Comparison of ENCODE assay signal across 8 cellular contexts in the genomic region with DNA sequence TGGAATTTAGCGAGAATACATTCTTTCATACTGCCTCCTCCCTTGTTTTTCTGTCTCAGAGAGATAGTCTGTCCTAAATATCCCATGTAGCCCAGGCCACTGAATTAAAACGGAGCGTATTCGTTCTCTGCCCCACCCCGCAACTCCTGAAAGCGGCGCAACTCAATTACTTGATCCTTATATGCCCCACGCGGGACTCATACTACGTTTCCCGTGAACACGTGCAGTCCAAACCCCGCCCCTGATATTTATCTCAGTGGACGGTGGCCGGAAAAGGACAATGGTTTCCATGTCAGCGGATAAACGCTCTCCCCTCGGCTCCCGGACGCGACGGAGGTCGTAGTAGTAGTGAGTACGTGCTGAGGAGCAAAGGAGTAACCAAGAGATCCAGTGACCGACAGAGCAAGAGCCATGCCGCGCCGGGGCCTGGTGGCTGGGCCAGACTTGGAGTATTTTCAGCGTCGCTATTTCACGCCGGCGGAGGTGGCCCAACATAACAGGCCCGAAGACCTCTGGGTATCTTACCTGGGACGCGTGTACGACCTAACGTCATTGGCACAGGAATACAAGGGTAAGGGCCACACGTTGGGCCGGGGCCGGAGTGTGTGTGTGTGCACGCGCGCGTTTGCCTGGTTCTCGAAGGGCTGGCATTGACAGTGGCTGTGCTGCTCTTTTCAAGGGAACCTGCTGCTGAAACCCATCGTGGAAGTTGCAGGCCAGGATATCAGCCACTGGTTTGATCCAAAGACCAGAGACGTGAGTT. TPM values are rescaled to one million over a fixed set of nuclear protein-coding genes. Genes with fewer than 3 reads are reported as not detected.
DNase-seq lines count a peak whose midpoint lies in the region; ATAC-seq and TF ChIP-seq lines count a peak whose summit lies in the region.

CYB5D1 (plus strand) TSS at position 280 of the 763 bp plus-strand sequence; CDS start at position 412, 132 bp downstream.

- peaks cover under 1% of the 10 kb centered on the region for H3K36me3 ChIP-seq in neural progenitor cell
- peaks cover 2 to 18% (median 12%) of the 10 kb centered on the region in 5 donors for H3K36me3 ChIP-seq in subcutaneous abdominal adipose tissue (ENCODE audit: control insufficient read depth in 5 of 5, insufficient read depth in 5 of 5, low read length in 5 of 5)

- H3K27me3 Mint-ChIP-seq in neural progenitor cell (ENCODE audit: insufficient read depth, low read depth): peaks cover 3% of the 10 kb centered on the region

- H3K79me2 ChIP-seq in neural progenitor cell (ENCODE audit: low read depth): peaks cover 20% of the 10 kb centered on the region

- ATAC-seq in GM21619 (IDR thresholded peaks at IDR 0.05; ENCODE audit: unreplicated experiment): peak; percentile 29

- no peak for TF ChIP-seq EP300 in Ishikawa (IDR thresholded peaks at IDR 0.05; ENCODE audit: borderline replicate concordance)

- peaks cover 51% of the 10 kb centered on the region for H3F3A ChIP-seq in neural progenitor cell (ENCODE audit: low read depth)

- peak within 1 kb of the TSS; percentile 52 for H3K9ac ChIP-seq in neural progenitor cell
- peak within 1 kb of the TSS; percentile 68 to 79 (median 75) for H3K9ac ChIP-seq in subcutaneous abdominal adipose tissue (ENCODE audit: low read length in 5 of 5)

- H3K4me3 Mint-ChIP-seq in neural progenitor cell: no peak within 1 kb of the TSS

- H3K36me3 Mint-ChIP-seq in neural progenitor cell: peaks cover 7% of the 10 kb centered on the region

- peak within 1 kb of the TSS; percentile 98 for H2AFZ ChIP-seq in neural progenitor cell (replicated peaks)

- H3K27ac ChIP-seq in neural progenitor cell (peak within 1 kb of the TSS; percentile 77), subcutaneous abdominal adipose tissue (ENCODE audit: low read depth, low read length) (peak within 1 kb of the TSS; percentile 96)

- peak within 1 kb of the TSS; percentile 74 for H3K4me3 ChIP-seq in neural progenitor cell
- H3K4me3 ChIP-seq in subcutaneous abdominal adipose tissue (ENCODE audit: low read depth in 1 of 5, low read length in 5 of 5): peak within 1 kb of the TSS; percentile 81 to 91 (median 87)

- DNase-seq in DMS153 (lab: John Stamatoyannopoulos, UW) (peak; percentile 82), RPMI7951 (ENCODE audit: low read depth) (peak; percentile 92), fibroblast of the conjunctiva (ENCODE audit: low read depth) (peak; percentile 87), neural progenitor cell (ENCODE audit: low spot score) (peak; percentile 94)
- peak; percentile 74 to 75 for DNase-seq in activated T-helper 1 cell treated with anti-CD3 and anti-CD28 coated beads, Interleukin-2, amount 50 U/mL, for 16 hours (ENCODE audit: low read depth in 1 of 2, low spot score in 1 of 2)

- peaks cover 7% of the 10 kb centered on the region for H3K27me3 ChIP-seq in neural progenitor cell
- H3K27me3 ChIP-seq in subcutaneous abdominal adipose tissue (ENCODE audit: control insufficient read depth in 5 of 5, insufficient read depth in 4 of 5, low read length in 5 of 5): no peaks in the 10 kb centered on the region

- H3K27ac Mint-ChIP-seq in neural progenitor cell: no peak within 1 kb of the TSS

- H4K20me1 ChIP-seq in neural progenitor cell (ENCODE audit: low read depth): peaks cover 42% of the 10 kb centered on the region

- H3K4me1 ChIP-seq in neural progenitor cell (peaks cover 42% of the 10 kb centered on the region), subcutaneous abdominal adipose tissue (ENCODE audit: control insufficient read depth in 5 of 5, insufficient read depth in 5 of 5, low read length in 5 of 5) (peaks cover 5 to 41% (median 34%) of the 10 kb centered on the region in 5 donors)

- H3K4me1 Mint-ChIP-seq in neural progenitor cell: peaks cover 13% of the 10 kb centered on the region

- 0 out of 2 replicates have a peak, but pooled peaks have one; percentile 0 for TF ChIP-seq RAD21 in Ishikawa (IDR thresholded peaks at IDR 0.05; ENCODE audit: low read depth)

- no peak for TF ChIP-seq CTCF in neural progenitor cell (IDR thresholded peaks at IDR 0.05)

- H3K9me3 Mint-ChIP-seq in neural progenitor cell: no peaks in the 10 kb centered on the region

- peak within 1 kb of the TSS; percentile 94 for H3K4me2 ChIP-seq in neural progenitor cell

- H3K9me3 ChIP-seq in neural progenitor cell (ENCODE audit: low read depth): no peaks in the 10 kb centered on the region
- no peaks in the 10 kb centered on the region for H3K9me3 ChIP-seq in subcutaneous abdominal adipose tissue (ENCODE audit: control insufficient read depth in 5 of 5, low read length in 5 of 5)

TF ChIP-seq in Ishikawa, 13 proteins besides CTCF, POLR2A, EP300 and RAD21:
- TF ChIP-seq CREB1 (IDR thresholded peaks at IDR 0.05; ENCODE audit: low read depth) (no peak; the same call in 1 of the 2 replicates), TEAD4 (IDR thresholded peaks at IDR 0.05) (peak; percentile 38; the same call in 1 of the 2 replicates), USF1 (IDR thresholded peaks at IDR 0.05) (peak; percentile 80), NFIC (IDR thresholded peaks at IDR 0.05) (no peak; the same call in 1 of the 2 replicates), YY1 (IDR thresholded peaks at IDR 0.05; ENCODE audit: low read depth) (no peak; the same call in 1 of the 2 replicates), FOXM1 (IDR thresholded peaks at IDR 0.05; ENCODE audit: borderline replicate concordance, low read depth) (0 out of 2 replicates have a peak, but pooled peaks have one; percentile 6)
- TF ChIP-seq, protein P1, sequence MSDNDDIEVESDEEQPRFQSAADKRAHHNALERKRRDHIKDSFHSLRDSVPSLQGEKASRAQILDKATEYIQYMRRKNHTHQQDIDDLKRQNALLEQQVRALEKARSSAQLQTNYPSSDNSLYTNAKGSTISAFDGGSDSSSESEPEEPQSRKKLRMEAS (IDR thresholded peaks at IDR 0.05): peak; percentile 71; the same call in 1 of the 2 replicates
TF ChIP-seq in Ishikawa: peak in this region for 4.

RNA-seq across cellular contexts. Expression of gene CYB5D1, which starts in this region (rescaled TPM):
- total RNA-seq in RPMI7951 (2014; rRNA removed; shearing (Covaris generic)): 5.7 and 6.1 TPM in 2 replicates
- total RNA-seq in neural progenitor cell (ENCODE audit: low replicate concordance): 11.5 and 12.9 TPM in 2 replicates

Comparison
In these comparisons a context has a peak if more than half of its experiments do, and no peak if none do; other contexts are left out.
1. Peak in every context shown above with its lines: DNase-seq, ATAC-seq, H3K4me3 ChIP-seq and H3K27ac ChIP-seq.